In genomic region chr10:47218803-47219202, GRCh38 we compare ENCODE assay signal across 25 cellular contexts.
"Had no signal": no experiment of that assay in that cellular context is flagged by ENCODE, and none has a peak within 500 bp of the region (broad histone marks: within the 10 kb centered on the region; RNA-seq: fewer than 3 reads in every experiment).

No MANE protein-coding gene starts in this region.

- FAIRE-seq: colon, kidney had no signal

- H3K36me3 Mint-ChIP-seq: memory B cell; natural killer cell; neural progenitor cell; stimulated activated effector memory CD8-positive, alpha-beta T cell treated with anti-CD3 and anti-CD28 coated beads, Interleukin-12 subunit alpha, Interleukin-12 subunit beta, amount 100 ng/mL, for 72 hours had no signal

- H3K9me3 ChIP-seq: gastrocnemius medialis, prostate gland, sigmoid colon, stomach, thyroid gland had no signal

- H2AFZ ChIP-seq: neural progenitor cell had no signal

- H3K36me3 ChIP-seq: gastrocnemius medialis, neural progenitor cell, prostate gland, sigmoid colon, stomach, thyroid gland had no signal

- H3K4me2 ChIP-seq: neural progenitor cell had no signal

- H3K27me3 ChIP-seq: dorsolateral prefrontal cortex, gastrocnemius medialis, neural progenitor cell, sigmoid colon, stomach, thyroid gland had no signal

- H3K4me3 ChIP-seq: dorsolateral prefrontal cortex, gastrocnemius medialis, lung, neural progenitor cell, prostate gland, sigmoid colon, stomach, thyroid gland had no signal

- H3K9me3 Mint-ChIP-seq: memory B cell; natural killer cell; neural progenitor cell; stimulated activated effector memory CD8-positive, alpha-beta T cell treated with anti-CD3 and anti-CD28 coated beads, Interleukin-12 subunit alpha, Interleukin-12 subunit beta, amount 100 ng/mL, for 72 hours had no signal

- H3K27ac Mint-ChIP-seq: memory B cell; natural killer cell; neural progenitor cell; stimulated activated effector memory CD8-positive, alpha-beta T cell treated with anti-CD3 and anti-CD28 coated beads, Interleukin-12 subunit alpha, Interleukin-12 subunit beta, amount 100 ng/mL, for 72 hours had no signal

- ATAC-seq: esophagus mucosa; gastrocnemius medialis; left lobe of liver; natural killer cell; stimulated activated effector memory CD8-positive, alpha-beta T cell treated with anti-CD3 and anti-CD28 coated beads, Interleukin-12 subunit alpha, Interleukin-12 subunit beta, amount 100 ng/mL, for 72 hours had no signal

- H3K4me3 Mint-ChIP-seq: memory B cell; natural killer cell; neural progenitor cell; stimulated activated effector memory CD8-positive, alpha-beta T cell treated with anti-CD3 and anti-CD28 coated beads, Interleukin-12 subunit alpha, Interleukin-12 subunit beta, amount 100 ng/mL, for 72 hours had no signal

- H3K4me1 Mint-ChIP-seq: memory B cell; natural killer cell; stimulated activated effector memory CD8-positive, alpha-beta T cell treated with anti-CD3 and anti-CD28 coated beads, Interleukin-12 subunit alpha, Interleukin-12 subunit beta, amount 100 ng/mL, for 72 hours had no signal

- H3K4me1 ChIP-seq: prostate gland, sigmoid colon, stomach, thyroid gland had no signal

- H3K9ac ChIP-seq: neural progenitor cell had no signal

- H3K27ac ChIP-seq: dorsolateral prefrontal cortex, epithelial cell of prostate, gastrocnemius medialis, neural progenitor cell, prostate gland, sigmoid colon, stomach, thyroid gland had no signal

- DNase-seq: dorsolateral prefrontal cortex; effector CD4-positive, alpha-beta T cell; foreskin fibroblast; gastrocnemius medialis; head of caudate nucleus; kidney; natural killer cell; nucleus accumbens; right cardiac atrium; sigmoid colon; stimulated activated CD4-positive, alpha-beta T cell treated with anti-CD3 and anti-CD28 coated beads, Interleukin-2, amount 100 ng/mL, for 24 hours; stimulated activated CD4-positive, alpha-beta T cell treated with anti-CD3 and anti-CD28 coated beads, Interleukin-4, amount 100 ng/mL, for 24 hours; stimulated activated naive CD4-positive, alpha-beta T cell treated with Interleukin-2 at 50 U/mL for 16 hours; stomach; thyroid gland; trophoblast cell had no signal
